Comparison of ENCODE assay signal across 9 cellular contexts in the genomic region with DNA sequence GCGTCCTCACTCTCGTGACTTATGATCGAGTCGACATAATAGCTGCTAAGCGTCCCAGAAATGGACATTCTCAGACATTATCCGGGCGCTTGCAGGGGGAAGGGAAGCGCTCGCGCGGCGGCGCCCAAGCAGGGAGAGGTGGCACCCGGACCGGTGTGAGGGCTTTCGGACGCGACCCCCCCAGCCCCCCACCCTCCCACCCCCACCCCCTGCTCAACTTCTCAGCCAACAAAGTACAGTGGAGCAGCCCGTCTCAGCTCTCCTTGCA. TPM values are rescaled to one million over a fixed set of nuclear protein-coding genes. Genes with fewer than 3 reads are reported as not detected.
DNase-seq lines count a peak whose midpoint lies in the region; ATAC-seq, FAIRE-seq and TF ChIP-seq lines count a peak whose summit lies in the region.
"Had no signal": no experiment of that assay in that cellular context is flagged by ENCODE, and none has a peak within 500 bp of the region (broad histone marks: within the 10 kb centered on the region; RNA-seq: fewer than 3 reads in every experiment).

Gene HOXB9, minus strand, starts transcription at position 157 of the 268 bp plus-strand sequence. Its CDS starts 89 bp downstream, at position 68.

- H3K36me3 ChIP-seq in HepG2 (replicated peaks in 1 of 2; ENCODE audit: control insufficient read depth in 1 of 2, insufficient read depth in 2 of 2, low read length in 2 of 2) = no peaks in the 10 kb centered on the region
- no peaks in the 10 kb centered on the region for H3K36me3 ChIP-seq in tibial nerve
- H3K36me3 ChIP-seq in OCI-LY7 (ENCODE audit: insufficient read depth, low read length) = no peaks in the 10 kb centered on the region

- CTCF ChIA-PET in HepG2 (lab: Yijun Ruan, JAX; ENCODE audit: low intra/inter-chr PET ratio, low total read pairs) = no interaction called here
- CTCF ChIA-PET in OCI-LY7 (lab: Charles Lee; ENCODE audit: unreplicated experiment) = no interaction called here

- H3K4me3 ChIP-seq in HepG2 (replicated peaks in 1 of 3; ENCODE audit: insufficient read depth in 1 of 3, low read depth in 2 of 3, low read length in 3 of 3) = no peak within 1 kb of the TSS
- H3K4me3 ChIP-seq in tibial nerve = peak within 1 kb of the TSS; percentile 13 to 48 (median 32)
- H3K4me3 ChIP-seq in OCI-LY7 (ENCODE audit: low read depth, low read length, poor library complexity, severe bottlenecking) = no peak within 1 kb of the TSS

- H3K4me1 ChIP-seq in HepG2 (ENCODE audit: insufficient read depth, low read length) (no peaks in the 10 kb centered on the region), tibial nerve (peaks cover 0 to 30% (median 20%) of the 10 kb centered on the region in 4 donors), OCI-LY7 (ENCODE audit: insufficient read depth, low read length, poor library complexity, severe bottlenecking) (no peaks in the 10 kb centered on the region)

- no peak for FAIRE-seq in HepG2 (lab: Jason Lieb, UNC)
- FAIRE-seq: colon had no signal

- TF ChIP-seq RAD21 in HepG2 (CRISPR knock-in tag; IDR thresholded peaks at IDR 0.05) = no peak

- POLR2A ChIA-PET in HepG2 (lab: Yijun Ruan, JAX) (no interaction called here), OCI-LY7 (lab: Charles Lee) (no interaction called here)

- peak within 1 kb of the TSS; percentile 28 for H3K27ac Mint-ChIP-seq in activated T-helper 17 cell treated with anti-CD3 and anti-CD28 coated beads, Interleukin-2, amount 50 U/mL, for 72 hours

- DNase-seq in activated T-cell treated with anti-CD3 and anti-CD28 coated beads, Interleukin-2, amount 50 U/mL, for 4 hours = no peak
- DNase-seq in activated T-cell treated with anti-CD3 and anti-CD28 coated beads, Interleukin-2, amount 50 U/mL, for 1 hour = no peak
- DNase-seq in HepG2 (ENCODE audit: low spot score) (no peak), tibial nerve (ENCODE audit: low spot score in 2 of 2) (no peak), OCI-LY7 (ENCODE audit: low spot score) (no peak)

- H3K9ac ChIP-seq in HepG2 (ENCODE audit: insufficient read depth, low read depth, low read length) = no peak within 1 kb of the TSS

- intact Hi-C loops in HepG2 (cut with micrococcal nuclease; ENCODE audit: unreplicated experiment) = no loop called here
- intact Hi-C loops in OCI-LY7 (cut with micrococcal nuclease; ENCODE audit: unreplicated experiment) = no loop called here

- H3K9me3 ChIP-seq in HepG2 (ENCODE audit: low read length) (no peaks in the 10 kb centered on the region), tibial nerve (no peaks in the 10 kb centered on the region), OCI-LY7 (ENCODE audit: low read length) (no peaks in the 10 kb centered on the region)

- in situ Hi-C loops in HepG2 (cut with HindIII; ENCODE audit: extremely low pct_ligation_motif_present, low pct_unique_long_range_greater_than_20kb) = no loop called here

- TF ChIP-seq EP300 in HepG2 (IDR thresholded peaks at IDR 0.05; ENCODE audit: low read depth in 2 of 2, low read length in 2 of 2) = no peak
- TF ChIP-seq EP300 in HepG2 (CRISPR knock-in tag; IDR thresholded peaks at IDR 0.05; ENCODE audit: borderline replicate concordance) = no peak
- TF ChIP-seq EP300 in tibial nerve (IDR thresholded peaks at IDR 0.05) = no peak

- peak within 1 kb of the TSS; percentile 87 for H3K4me3 Mint-ChIP-seq in activated T-cell treated with anti-CD3 and anti-CD28 coated beads, Interleukin-2, amount 50 U/mL, for 4 hours
- peak within 1 kb of the TSS; percentile 79 for H3K4me3 Mint-ChIP-seq in activated T-helper 17 cell treated with anti-CD3 and anti-CD28 coated beads, Interleukin-2, amount 50 U/mL, for 72 hours

- H4K20me1 ChIP-seq in HepG2 (ENCODE audit: insufficient read depth, low read length) = no peaks in the 10 kb centered on the region
- no peaks in the 10 kb centered on the region for H4K20me1 ChIP-seq in OCI-LY7 (ENCODE audit: insufficient read depth, low read length)

- H3K27ac ChIP-seq in HepG2 (ENCODE audit: extremely low read length, insufficient read depth, low read length) (no peak within 1 kb of the TSS), tibial nerve (peak within 1 kb of the TSS in 2 of 4 donors; percentile 44 to 63), OCI-LY7 (ENCODE audit: low read depth, low read length, poor library complexity, severe bottlenecking) (no peak within 1 kb of the TSS)

- H2AFZ ChIP-seq in HepG2 (ENCODE audit: low read length) = no peak within 1 kb of the TSS
- no peak within 1 kb of the TSS for H2AFZ ChIP-seq in OCI-LY7 (ENCODE audit: low read length)

- H3K36me3 Mint-ChIP-seq in activated T-cell treated with anti-CD3 and anti-CD28 coated beads, Interleukin-2, amount 50 U/mL, for 4 hours (ENCODE audit: insufficient read depth) = no peaks in the 10 kb centered on the region
- H3K36me3 Mint-ChIP-seq in activated T-helper 17 cell treated with anti-CD3 and anti-CD28 coated beads, Interleukin-2, amount 50 U/mL, for 72 hours (ENCODE audit: low read depth) = no peaks in the 10 kb centered on the region

- no peaks in the 10 kb centered on the region for H3K9me3 Mint-ChIP-seq in activated T-cell treated with anti-CD3 and anti-CD28 coated beads, Interleukin-2, amount 50 U/mL, for 4 hours
- H3K9me3 Mint-ChIP-seq in activated T-helper 17 cell treated with anti-CD3 and anti-CD28 coated beads, Interleukin-2, amount 50 U/mL, for 72 hours = no peaks in the 10 kb centered on the region

- H3K79me2 ChIP-seq in HepG2 (ENCODE audit: insufficient read depth, low read length) (no peaks in the 10 kb centered on the region), OCI-LY7 (ENCODE audit: insufficient read depth, low read depth, low read length) (no peaks in the 10 kb centered on the region)

- H3K27me3 ChIP-seq in HepG2 (ENCODE audit: control insufficient read depth in 1 of 2, insufficient read depth in 2 of 2, low read length in 2 of 2) = peaks cover 39 to 97% of the 10 kb centered on the region in 2 experiments
- peaks cover 0 to 100% of the 10 kb centered on the region in 2 donors for H3K27me3 ChIP-seq in tibial nerve

- peaks cover 87% of the 10 kb centered on the region for H3K27me3 Mint-ChIP-seq in activated T-cell treated with anti-CD3 and anti-CD28 coated beads, Interleukin-2, amount 50 U/mL, for 4 hours (ENCODE audit: low read depth)
- peaks cover 81% of the 10 kb centered on the region for H3K27me3 Mint-ChIP-seq in activated T-helper 17 cell treated with anti-CD3 and anti-CD28 coated beads, Interleukin-2, amount 50 U/mL, for 72 hours

- H3K9me2 ChIP-seq in OCI-LY7 (ENCODE audit: insufficient read depth, low read length) = no peaks in the 10 kb centered on the region

- WGBS in HepG2 (ENCODE audit: low lambda C conversion rate) = 38% methylated on average over 12 of the region's 19 CpGs
- WGBS in tibial nerve, 2 donors = 0 to 1% methylated on average over 13 to 17 of the region's 19 CpGs

- no peak for ATAC-seq in activated T-cell treated with anti-CD3 and anti-CD28 coated beads, Interleukin-2, amount 50 U/mL, for 4 hours
- no peak for ATAC-seq in activated T-helper 17 cell treated with anti-CD3 and anti-CD28 coated beads, Interleukin-2, amount 50 U/mL, for 72 hours (replicated peaks)
- ATAC-seq in HepG2 (no peak), HG03025 (IDR thresholded peaks at IDR 0.05; ENCODE audit: low FRiP score, unreplicated experiment) (no peak), GM21360 (IDR thresholded peaks at IDR 0.05; ENCODE audit: unreplicated experiment) (no peak)

- BruUV-seq in HepG2 (replicated peaks; lab: Mats Ljungman, UMichigan) (no TSS peak), OCI-LY7 (replicated peaks; lab: Mats Ljungman, UMichigan) (no TSS peak)

- H3K4me2 ChIP-seq in HepG2 (ENCODE audit: low read depth, low read length) = no peak within 1 kb of the TSS
- no peak within 1 kb of the TSS for H3K4me2 ChIP-seq in OCI-LY7 (ENCODE audit: low read length)

- peaks cover 12% of the 10 kb centered on the region for H3K4me1 Mint-ChIP-seq in activated T-cell treated with anti-CD3 and anti-CD28 coated beads, Interleukin-2, amount 50 U/mL, for 4 hours (ENCODE audit: low read depth)
- peaks cover 9% of the 10 kb centered on the region for H3K4me1 Mint-ChIP-seq in activated T-helper 17 cell treated with anti-CD3 and anti-CD28 coated beads, Interleukin-2, amount 50 U/mL, for 72 hours

- TF ChIP-seq POLR2A in HepG2 (IDR thresholded peaks at IDR 0.05; ENCODE audit: insufficient read depth in 1 of 2, low read depth in 2 of 2, low read length in 2 of 2) (no peak), tibial nerve (IDR thresholded peaks at IDR 0.05) (no peak)

- TF ChIP-seq CTCF in HepG2 (CRISPR knock-in tag; IDR thresholded peaks at IDR 0.05) (no peak), tibial nerve (IDR thresholded peaks at IDR 0.05) (no peak), OCI-LY7 (conservative IDR thresholded peaks at IDR 0.05; ENCODE audit: low read length) (no peak)

RNA-seq across cellular contexts. Expression of gene HOXB9, which starts in this region (rescaled TPM):
- 1 to 10 TPM in 2 of 3 donors, under 1 TPM in 1; 0.63 to 1.4 (median 1.2) TPM for total RNA-seq in activated T-cell treated with anti-CD3 and anti-CD28 coated beads, Interleukin-2, amount 50 U/mL, for 4 hours
- under 1 TPM; 0.40 to 0.58 TPM for total RNA-seq in activated T-helper 17 cell treated with anti-CD3 and anti-CD28 coated beads, Interleukin-2, amount 50 U/mL, for 72 hours
- total RNA-seq in HepG2 (2016; rRNA removed; fragmentation: Illumina TruSeq; extraction: Trizol) (not detected in 2 replicates), tibial nerve (under 1 TPM in 2 of 4 donors, not detected in 2; 0.21 to 0.30 TPM), OCI-LY7 (2022) (not detected in 2 replicates)
- total RNA-seq in HepG2 (2016; cell fraction: cytosol; rRNA removed; fragmentation: Illumina TruSeq; extraction: Trizol; ENCODE audit: low read depth) = not detected in 2 replicates
- total RNA-seq in HepG2 (2016; cell fraction: insoluble cytoplasmic fraction; rRNA removed; fragmentation: Illumina TruSeq; extraction: Trizol) = not detected in 2 replicates
- total RNA-seq in HepG2 (2016; cell fraction: membrane; rRNA removed; fragmentation: Illumina TruSeq; extraction: Trizol) = not detected in 2 replicates
- total RNA-seq in HepG2 (2016; cell fraction: nucleus; rRNA removed; fragmentation: Illumina TruSeq; extraction: Trizol) = not detected in 2 replicates
- not detected in 2 replicates for polyA plus RNA-seq in HepG2 (2011; rRNA removed)
- 0.01 TPM in 1 of 2 replicates, not detected in the other for polyA plus RNA-seq in HepG2 (2011; cell fraction: cytosol; rRNA removed)
- polyA plus RNA-seq in HepG2 (2011; cell fraction: nucleus; rRNA removed) = not detected in 2 replicates
- not detected in 2 replicates for polyA plus RNA-seq in HepG2 (2012)
- polyA plus RNA-seq in HepG2 (2016; cell fraction: cytosol; fragmentation: Illumina TruSeq; extraction: Trizol; ENCODE audit: low read depth) = not detected in 2 replicates
- not detected in 2 replicates for polyA plus RNA-seq in HepG2 (2016; cell fraction: insoluble cytoplasmic fraction; fragmentation: Illumina TruSeq; extraction: Trizol; ENCODE audit: low read depth)
- not detected in 2 replicates for polyA plus RNA-seq in HepG2 (2016; cell fraction: membrane; fragmentation: Illumina TruSeq; extraction: Trizol; ENCODE audit: low read depth)
- polyA plus RNA-seq in HepG2 (2016; cell fraction: nucleus; fragmentation: Illumina TruSeq; extraction: Trizol; ENCODE audit: insufficient read depth, low read depth) = not detected in 2 replicates
- polyA minus RNA-seq in HepG2 (2011; rRNA and poly(A)+ RNA removed; ENCODE audit: low replicate concordance) = 0.06 and 0.49 TPM in 2 replicates
- polyA minus RNA-seq in HepG2 (2011; cell fraction: cytosol; rRNA and poly(A)+ RNA removed) = not detected in 2 replicates
- polyA minus RNA-seq in HepG2 (2011; cell fraction: nucleus; rRNA and poly(A)+ RNA removed) = not detected in 2 replicates
- not detected in 2 replicates for total RNA-seq in OCI-LY7 (2014; rRNA removed; shearing (Covaris generic))

Comparison
In these comparisons a context has a peak if more than half of its experiments do, and no peak if none do; other contexts are left out.
1. H3K4me3 ChIP-seq: peak in tibial nerve (4 of 4); none in HepG2 (0 of 3) and OCI-LY7 (single experiment).